Comparison of ENCODE assay signal across 18 cellular contexts in genomic region chr9:81416476-81417298, GRCh38.
A peak's percentile ranks its signal among the peaks of the same experiment; 100 is the strongest.
DNase-seq lines count a peak whose midpoint lies in the region; ATAC-seq, FAIRE-seq and TF ChIP-seq lines count a peak whose summit lies in the region.
"Had no signal": no experiment of that assay in that cellular context is flagged by ENCODE, and none has a peak within 500 bp of the region (broad histone marks: within the 10 kb centered on the region; RNA-seq: fewer than 3 reads in every experiment).

No MANE protein-coding gene starts in this region.

- H3K4me2 ChIP-seq in GM23338: no peak overlapping the region
- H3K4me2 ChIP-seq: KMS-11 had no signal

- peaks cover 6% of the 10 kb centered on the region; the same call in 1 of the 2 replicates for H3K9me2 ChIP-seq in GM23338 (ENCODE audit: insufficient read depth)

- peak; percentile 9 for DNase-seq in AG20443 (ENCODE audit: low spot score)
- no peak for DNase-seq in GM23338 (ENCODE audit: low spot score)
- DNase-seq in astrocyte of the hippocampus (ENCODE audit: low read depth, low spot score): peak; percentile 41
- no peak for DNase-seq in nephron progenitor cell
- DNase-seq in NCI-H345 (lab: John Stamatoyannopoulos, UW): no peak
- DNase-seq in HTR-8/SVneo (ENCODE audit: insufficient read length, low spot score): no peak
- no peak for DNase-seq in activated T-cell treated with anti-CD3 and anti-CD28 coated beads for 4 hours
- DNase-seq: activated naive CD8-positive, alpha-beta T cell treated with anti-CD3 and anti-CD28 coated beads for 36 hours; GF-D8; NCI-H1694; right lobe of liver; stimulated activated naive CD4-positive, alpha-beta T cell treated with Interleukin-2 at 50 U/mL for 16 hours had no signal

- H3K9me3 Mint-ChIP-seq in GM23338 (peaks cover 11% of the 10 kb centered on the region), nephron progenitor cell (peaks cover 36% of the 10 kb centered on the region)
- H3K9me3 Mint-ChIP-seq: activated naive CD8-positive, alpha-beta T cell treated with anti-CD3 and anti-CD28 coated beads for 36 hours had no signal

- H3K79me2 ChIP-seq in GM23338 (replicated peaks; ENCODE audit: insufficient read depth): no peaks in the 10 kb centered on the region

- no peaks in the 10 kb centered on the region for H3K36me3 ChIP-seq in GM23338 (ENCODE audit: insufficient read depth)
- H3K36me3 ChIP-seq: right lobe of liver had no signal

- H3K36me3 Mint-ChIP-seq in GM23338 (ENCODE audit: low read depth): no peaks in the 10 kb centered on the region
- H3K36me3 Mint-ChIP-seq in nephron progenitor cell (ENCODE audit: low read depth): peaks cover 19% of the 10 kb centered on the region
- H3K36me3 Mint-ChIP-seq: activated naive CD8-positive, alpha-beta T cell treated with anti-CD3 and anti-CD28 coated beads for 36 hours; CD14-positive monocyte had no signal

- no peak overlapping the region for H3K4me3 ChIP-seq in GM23338
- H3K4me3 ChIP-seq: right lobe of liver had no signal

- H3K27me3 ChIP-seq in GM23338 (ENCODE audit: insufficient read depth): no peaks in the 10 kb centered on the region
- H3K27me3 ChIP-seq: right lobe of liver had no signal

- H3K4me3 Mint-ChIP-seq in GM23338 (no peak overlapping the region), nephron progenitor cell (no peak overlapping the region)
- H3K4me3 Mint-ChIP-seq: activated naive CD8-positive, alpha-beta T cell treated with anti-CD3 and anti-CD28 coated beads for 36 hours; CD14-positive monocyte; WTC11 had no signal

- H2AFZ ChIP-seq in GM23338: 0 out of 2 replicates have a peak overlapping the region, but pooled peaks have one; percentile 48

- H3K27me3 Mint-ChIP-seq in GM23338 (ENCODE audit: insufficient read depth, low read depth, poor library complexity) (peaks cover 1% of the 10 kb centered on the region), nephron progenitor cell (ENCODE audit: low read depth, poor library complexity) (no peaks in the 10 kb centered on the region)
- H3K27me3 Mint-ChIP-seq: activated naive CD8-positive, alpha-beta T cell treated with anti-CD3 and anti-CD28 coated beads for 36 hours had no signal

- H3K27ac ChIP-seq in GM23338 (ENCODE audit: low read depth): no peak overlapping the region
- H3K27ac ChIP-seq: KMS-11, right lobe of liver had no signal

- ATAC-seq in GM23338: no peak
- no peak for ATAC-seq in GM19328 (IDR thresholded peaks at IDR 0.05; ENCODE audit: unreplicated experiment)
- ATAC-seq: WTC11 had no signal

- no peaks in the 10 kb centered on the region for H3K4me1 Mint-ChIP-seq in GM23338
- H3K4me1 Mint-ChIP-seq in nephron progenitor cell: peaks cover 15% of the 10 kb centered on the region
- H3K4me1 Mint-ChIP-seq: activated naive CD8-positive, alpha-beta T cell treated with anti-CD3 and anti-CD28 coated beads for 36 hours; WTC11 had no signal

- no peak for TF ChIP-seq CTCF in GM23338 (conservative IDR thresholded peaks at IDR 0.05; ENCODE audit: low read depth in 2 of 2)
- TF ChIP-seq CTCF in nephron progenitor cell (IDR thresholded peaks at IDR 0.05): no peak

- H4K20me1 ChIP-seq in GM23338 (replicated peaks; ENCODE audit: insufficient read depth): no peaks in the 10 kb centered on the region

- H3K4me1 ChIP-seq in GM23338 (ENCODE audit: insufficient read depth): no peaks in the 10 kb centered on the region
- H3K4me1 ChIP-seq: right lobe of liver had no signal

- no peak for FAIRE-seq in HTR-8/SVneo (lab: Jason Lieb, UNC)
- FAIRE-seq: colon, H1 had no signal

- no peaks in the 10 kb centered on the region for H3F3A ChIP-seq in GM23338 (replicated peaks; ENCODE audit: low read depth)

- H3K27ac Mint-ChIP-seq in GM23338: no peak overlapping the region
- peak overlapping the region; percentile 5 for H3K27ac Mint-ChIP-seq in nephron progenitor cell
- H3K27ac Mint-ChIP-seq: activated naive CD8-positive, alpha-beta T cell treated with anti-CD3 and anti-CD28 coated beads for 36 hours; CD14-positive monocyte; WTC11 had no signal

TF ChIP-seq in GM23338, 12 proteins besides CTCF, POLR2A, EP300 and RAD21:
- TF ChIP-seq EZH2 (IDR thresholded peaks at IDR 0.05; ENCODE audit: low read depth, unreplicated experiment) (no peak), ETS1 (IDR thresholded peaks at IDR 0.05) (no peak), REST (IDR thresholded peaks at IDR 0.05; ENCODE audit: unreplicated experiment) (no peak), ZNF331 (CRISPR knock-in tag; IDR thresholded peaks at IDR 0.05; ENCODE audit: low read depth) (no peak)

Comparison
In these comparisons a context has a peak if more than half of its experiments do, and no peak if none do; other contexts are left out.
1. DNase-seq: peak in AG20443 (single experiment) and astrocyte of the hippocampus (single experiment); none in GM23338 (single experiment), nephron progenitor cell (single experiment), NCI-H345 (single experiment), HTR-8/SVneo (single experiment) and activated T-cell treated with anti-CD3 and anti-CD28 coated beads for 4 hours (single experiment).